In genomic region chr12:82964446-82964845, GRCh38 we compare ENCODE assay signal across 22 cellular contexts.
DNase-seq lines count a peak whose midpoint lies in the region; ATAC-seq, FAIRE-seq and TF ChIP-seq lines count a peak whose summit lies in the region.
"Had no signal": no experiment of that assay in that cellular context is flagged by ENCODE, and none has a peak within 500 bp of the region (broad histone marks: within the 10 kb centered on the region; RNA-seq: fewer than 3 reads in every experiment).

No MANE protein-coding gene starts in this region.

- H3K27me3 Mint-ChIP-seq in mesothelial cell of epicardium (ENCODE audit: low read depth): no peaks in the 10 kb centered on the region
- H3K27me3 Mint-ChIP-seq: activated CD4-positive, alpha-beta memory T cell treated with anti-CD3 and anti-CD28 coated beads, Interleukin-2, amount 10 ng/mL, durations not matched to agents 7 days and 5 days; activated naive CD4-positive, alpha-beta T cell treated with anti-CD3 and anti-CD28 coated beads, Interleukin-2, amount 50 U/mL, for 24 hours; naive thymus-derived CD8-positive, alpha-beta T cell; stimulated activated naive CD8-positive, alpha-beta T cell treated with anti-CD3 and anti-CD28 coated beads, Interleukin-15, amount 100 ng/mL, for 72 hours; T-helper 17 cell had no signal

- no peak for FAIRE-seq in H54 (lab: Jason Lieb, UNC)
- FAIRE-seq: small intestine had no signal

- no peaks in the 10 kb centered on the region for H3K27me3 ChIP-seq in HL-60 (ENCODE audit: insufficient read depth, poor library complexity, severe bottlenecking)
- H3K27me3 ChIP-seq: upper lobe of right lung had no signal

- no peak for ATAC-seq in GM21825 (IDR thresholded peaks at IDR 0.05; ENCODE audit: unreplicated experiment)
- ATAC-seq: naive thymus-derived CD8-positive, alpha-beta T cell; stimulated activated naive CD8-positive, alpha-beta T cell treated with anti-CD3 and anti-CD28 coated beads, Interleukin-15, amount 100 ng/mL, for 72 hours; T-helper 17 cell; upper lobe of right lung had no signal

- no peak overlapping the region for H3K4me3 Mint-ChIP-seq in mesothelial cell of epicardium
- H3K4me3 Mint-ChIP-seq: activated CD4-positive, alpha-beta memory T cell treated with anti-CD3 and anti-CD28 coated beads, Interleukin-2, amount 10 ng/mL, durations not matched to agents 7 days and 5 days; activated naive CD4-positive, alpha-beta T cell treated with anti-CD3 and anti-CD28 coated beads, Interleukin-2, amount 50 U/mL, for 24 hours; naive thymus-derived CD8-positive, alpha-beta T cell; stimulated activated naive CD8-positive, alpha-beta T cell treated with anti-CD3 and anti-CD28 coated beads, Interleukin-15, amount 100 ng/mL, for 72 hours; T-helper 17 cell had no signal

- H3K9me3 Mint-ChIP-seq in mesothelial cell of epicardium: peaks cover 8% of the 10 kb centered on the region
- H3K9me3 Mint-ChIP-seq: activated CD4-positive, alpha-beta memory T cell treated with anti-CD3 and anti-CD28 coated beads, Interleukin-2, amount 10 ng/mL, durations not matched to agents 7 days and 5 days; activated naive CD4-positive, alpha-beta T cell treated with anti-CD3 and anti-CD28 coated beads, Interleukin-2, amount 50 U/mL, for 24 hours; stimulated activated naive CD8-positive, alpha-beta T cell treated with anti-CD3 and anti-CD28 coated beads, Interleukin-15, amount 100 ng/mL, for 72 hours had no signal

- TF ChIP-seq POLR2A in H54 (IDR thresholded peaks at IDR 0.05; ENCODE audit: low read depth, low read length): no peak

- peaks cover 2% of the 10 kb centered on the region for H3K36me3 Mint-ChIP-seq in mesothelial cell of epicardium
- H3K36me3 Mint-ChIP-seq: activated naive CD4-positive, alpha-beta T cell treated with anti-CD3 and anti-CD28 coated beads, Interleukin-2, amount 50 U/mL, for 24 hours had no signal

- H3K27ac ChIP-seq in HL-60 (replicated peaks): peak overlapping the region; percentile 82; the same call in 1 of the 2 replicates
- H3K27ac ChIP-seq: PC-9, upper lobe of right lung had no signal

- DNase-seq in HL-60 (ENCODE audit: low read depth in 1 of 2, low spot score in 1 of 2) (no peak), NCI-H2107 treated with DMSO at 0.1 percent for 48 hours (lab: John Stamatoyannopoulos, UW; ENCODE audit: unreplicated experiment) (peak; percentile 77), astrocyte of the cerebellum (ENCODE audit: low read depth) (peak; percentile 1), mesothelial cell of epicardium (ENCODE audit: low spot score in 2 of 2, unreplicated experiment in 2 of 2) (no peak), NCI-H82 (lab: John Stamatoyannopoulos, UW) (no peak), H54 (ENCODE audit: insufficient read length, low spot score) (no peak), NOMO-1 treated with dmso at 0.1 percent for 144 hours (lab: John Stamatoyannopoulos, UW; ENCODE audit: unreplicated experiment) (no peak)
- DNase-seq: activated CD4-positive, alpha-beta memory T cell treated with anti-CD3 and anti-CD28 coated beads, Interleukin-2, amount 10 ng/mL, durations not matched to agents 7 days and 5 days; DND-41; foreskin melanocyte; mesenchymal stem cell; naive thymus-derived CD8-positive, alpha-beta T cell; NCI-H1694; PC-9; SIG-M5; small intestine; stimulated activated CD4-positive, alpha-beta T cell treated with anti-CD3 and anti-CD28 coated beads, Interleukin-2, amount 100 ng/mL, for 48 hours; stimulated activated naive CD8-positive, alpha-beta T cell treated with anti-CD3 and anti-CD28 coated beads, Interleukin-15, amount 100 ng/mL, for 72 hours; T-helper 17 cell; upper lobe of right lung had no signal

- peak overlapping the region; percentile 26 for H3K27ac Mint-ChIP-seq in mesothelial cell of epicardium
- H3K27ac Mint-ChIP-seq: activated CD4-positive, alpha-beta memory T cell treated with anti-CD3 and anti-CD28 coated beads, Interleukin-2, amount 10 ng/mL, durations not matched to agents 7 days and 5 days; activated naive CD4-positive, alpha-beta T cell treated with anti-CD3 and anti-CD28 coated beads, Interleukin-2, amount 50 U/mL, for 24 hours; naive thymus-derived CD8-positive, alpha-beta T cell; stimulated activated naive CD8-positive, alpha-beta T cell treated with anti-CD3 and anti-CD28 coated beads, Interleukin-15, amount 100 ng/mL, for 72 hours; T-helper 17 cell had no signal

- H3K4me1 Mint-ChIP-seq in mesothelial cell of epicardium: peaks cover 16% of the 10 kb centered on the region
- H3K4me1 Mint-ChIP-seq: activated naive CD4-positive, alpha-beta T cell treated with anti-CD3 and anti-CD28 coated beads, Interleukin-2, amount 50 U/mL, for 24 hours; stimulated activated naive CD8-positive, alpha-beta T cell treated with anti-CD3 and anti-CD28 coated beads, Interleukin-15, amount 100 ng/mL, for 72 hours had no signal

- TF ChIP-seq CTCF in HL-60 (IDR thresholded peaks at IDR 0.05; ENCODE audit: insufficient read depth, low read length) (no peak), astrocyte of the cerebellum (IDR thresholded peaks at IDR 0.05; ENCODE audit: low read depth, low read length, missing control alignments) (no peak), mesothelial cell of epicardium (IDR thresholded peaks at IDR 0.05; ENCODE audit: unreplicated experiment) (no peak)

- in situ Hi-C loops in astrocyte of the cerebellum (cut with HindIII; ENCODE audit: low sequenced_read_pairs): no loop called here

- H3K4me3 ChIP-seq in HL-60 (replicated peaks; ENCODE audit: insufficient read depth, low read length) (no peak overlapping the region), astrocyte of the cerebellum (ENCODE audit: low read depth, low read length) (no peak overlapping the region)
- H3K4me3 ChIP-seq: PC-9, upper lobe of right lung had no signal

Comparison
In these comparisons a context has a peak if more than half of its experiments do, and no peak if none do; other contexts are left out.
1. DNase-seq: peak in NCI-H2107 treated with DMSO at 0.1 percent for 48 hours (single experiment) and astrocyte of the cerebellum (single experiment); none in HL-60 (0 of 2), mesothelial cell of epicardium (0 of 2), NCI-H82 (single experiment), H54 (single experiment) and NOMO-1 treated with dmso at 0.1 percent for 144 hours (single experiment).